Comparison of ENCODE assay signal across 11 cellular contexts in the genomic region with DNA sequence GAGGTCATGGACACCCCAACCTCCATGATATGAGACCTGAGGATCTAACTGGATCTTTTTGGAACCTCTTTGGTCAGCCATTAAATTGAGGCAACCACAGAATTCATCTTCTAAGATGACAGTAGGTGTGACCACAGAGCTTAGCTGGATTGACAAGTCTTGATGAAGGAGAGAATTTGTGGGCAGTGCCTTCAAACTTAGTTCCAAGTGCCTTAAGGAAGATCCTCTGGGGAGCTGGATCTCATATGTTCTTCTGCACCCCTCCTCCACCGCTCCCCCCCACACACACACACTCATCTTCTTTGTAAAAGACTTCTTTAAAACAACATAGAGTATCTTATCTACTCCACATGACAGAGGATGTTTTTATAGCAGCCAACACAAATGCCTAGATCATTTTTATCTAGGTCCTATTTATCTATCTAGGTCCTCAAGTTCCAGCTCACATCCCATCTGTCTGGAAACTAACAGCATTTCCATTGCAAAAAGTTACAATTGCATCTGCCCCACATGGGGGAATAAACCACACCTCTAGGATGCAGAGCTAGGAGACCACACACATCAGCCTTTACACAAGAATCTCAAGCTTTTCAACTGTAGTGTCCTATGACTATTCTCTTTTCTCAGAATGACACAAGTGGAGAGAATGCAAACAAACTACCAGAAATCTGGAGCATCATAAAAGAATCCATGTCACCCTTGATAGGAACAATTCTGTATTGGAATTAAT. TPM values are rescaled to one million over a fixed set of nuclear protein-coding genes. Genes with fewer than 3 reads are reported as not detected.
DNase-seq lines count a peak whose midpoint lies in the region; ATAC-seq and TF ChIP-seq lines count a peak whose summit lies in the region.
"Had no signal": no experiment of that assay in that cellular context is flagged by ENCODE, and none has a peak within 500 bp of the region (broad histone marks: within the 10 kb centered on the region; RNA-seq: fewer than 3 reads in every experiment).

No MANE protein-coding gene starts in this region.

- TF ChIP-seq CTCF in brain (conservative IDR thresholded peaks at IDR 0.05), result no peak

- no peaks in the 10 kb centered on the region for H3K36me3 Mint-ChIP-seq in activated T-cell treated with anti-CD3 and anti-CD28 coated beads, Interleukin-2, amount 50 U/mL, for 72 hours (ENCODE audit: insufficient read depth in 2 of 2)
- H3K36me3 Mint-ChIP-seq in brain, result peaks cover 3% of the 10 kb centered on the region
- H3K36me3 Mint-ChIP-seq: activated CD4-positive, alpha-beta memory T cell treated with anti-CD3 and anti-CD28 coated beads for 36 hours had no signal

- peak; percentile 91 to 94 for ATAC-seq in activated T-cell treated with anti-CD3 and anti-CD28 coated beads, Interleukin-2, amount 50 U/mL, for 72 hours (replicated peaks in 1 of 2)
- ATAC-seq in HG03095 (IDR thresholded peaks at IDR 0.05; ENCODE audit: unreplicated experiment), result peak; percentile 73
- peak; percentile 88 for ATAC-seq in stimulated activated naive CD8-positive, alpha-beta T cell treated with anti-CD3 and anti-CD28 coated beads, Interleukin-15, amount 100 ng/mL, for 72 hours
- ATAC-seq in HG02840 (IDR thresholded peaks at IDR 0.05; ENCODE audit: low FRiP score, unreplicated experiment), result no peak

- peak; percentile 12 to 15 for DNase-seq in activated T-cell treated with anti-CD3 and anti-CD28 coated beads, Interleukin-2, amount 50 U/mL, for 72 hours
- no peak for DNase-seq in activated T-cell treated with anti-CD3 and anti-CD28 coated beads, Interleukin-2, amount 50 U/mL, for 1 hour
- no peak for DNase-seq in stimulated activated naive CD8-positive, alpha-beta T cell treated with anti-CD3 and anti-CD28 coated beads, Interleukin-15, amount 100 ng/mL, for 72 hours
- DNase-seq in NCI-H1048 (lab: John Stamatoyannopoulos, UW), result no peak
- DNase-seq in stimulated activated naive CD4-positive, alpha-beta T cell (lab: John Stamatoyannopoulos, UW), result no peak
- DNase-seq: NCI-H2107 had no signal

- H3K27me3 Mint-ChIP-seq in activated T-cell treated with anti-CD3 and anti-CD28 coated beads, Interleukin-2, amount 50 U/mL, for 72 hours (ENCODE audit: low read depth), result peaks cover 38% of the 10 kb centered on the region
- H3K27me3 Mint-ChIP-seq in brain, result no peaks in the 10 kb centered on the region
- peaks cover 45% of the 10 kb centered on the region for H3K27me3 Mint-ChIP-seq in stimulated activated naive CD8-positive, alpha-beta T cell treated with anti-CD3 and anti-CD28 coated beads, Interleukin-15, amount 100 ng/mL, for 72 hours

- no peaks in the 10 kb centered on the region for H3K9me3 Mint-ChIP-seq in activated T-cell treated with anti-CD3 and anti-CD28 coated beads, Interleukin-2, amount 50 U/mL, for 72 hours
- no peaks in the 10 kb centered on the region for H3K9me3 Mint-ChIP-seq in brain
- H3K9me3 Mint-ChIP-seq in stimulated activated naive CD8-positive, alpha-beta T cell treated with anti-CD3 and anti-CD28 coated beads, Interleukin-15, amount 100 ng/mL, for 72 hours, result no peaks in the 10 kb centered on the region
- H3K9me3 Mint-ChIP-seq: activated CD4-positive, alpha-beta memory T cell treated with anti-CD3 and anti-CD28 coated beads for 36 hours had no signal

- peaks cover 19% of the 10 kb centered on the region for H3K4me1 Mint-ChIP-seq in activated T-cell treated with anti-CD3 and anti-CD28 coated beads, Interleukin-2, amount 50 U/mL, for 72 hours (ENCODE audit: low read depth)
- H3K4me1 Mint-ChIP-seq in brain, result peaks cover 40% of the 10 kb centered on the region
- H3K4me1 Mint-ChIP-seq in stimulated activated naive CD8-positive, alpha-beta T cell treated with anti-CD3 and anti-CD28 coated beads, Interleukin-15, amount 100 ng/mL, for 72 hours, result no peaks in the 10 kb centered on the region
- H3K4me1 Mint-ChIP-seq: B cell had no signal

- H3K27ac Mint-ChIP-seq in activated T-cell treated with anti-CD3 and anti-CD28 coated beads, Interleukin-2, amount 50 U/mL, for 72 hours, result peak overlapping the region; percentile 55
- H3K27ac Mint-ChIP-seq in brain, result peak overlapping the region in 3 of 5 experiments; percentile 6 to 66 (median 54)
- no peak overlapping the region for H3K27ac Mint-ChIP-seq in stimulated activated naive CD8-positive, alpha-beta T cell treated with anti-CD3 and anti-CD28 coated beads, Interleukin-15, amount 100 ng/mL, for 72 hours
- H3K27ac Mint-ChIP-seq: activated CD4-positive, alpha-beta memory T cell treated with anti-CD3 and anti-CD28 coated beads for 36 hours; B cell had no signal

- H3K4me3 Mint-ChIP-seq in activated T-cell treated with anti-CD3 and anti-CD28 coated beads, Interleukin-2, amount 50 U/mL, for 72 hours, result peak overlapping the region; percentile 13 to 81
- no peak overlapping the region for H3K4me3 Mint-ChIP-seq in brain
- no peak overlapping the region for H3K4me3 Mint-ChIP-seq in stimulated activated naive CD8-positive, alpha-beta T cell treated with anti-CD3 and anti-CD28 coated beads, Interleukin-15, amount 100 ng/mL, for 72 hours
- H3K4me3 Mint-ChIP-seq: activated CD4-positive, alpha-beta memory T cell treated with anti-CD3 and anti-CD28 coated beads for 36 hours; B cell had no signal

RNA-seq across cellular contexts. Expression of gene WWTR1, which starts 37.4 kb away (rescaled TPM):
- under 1 TPM; 0.53 to 0.95 TPM for total RNA-seq in activated T-cell treated with anti-CD3 and anti-CD28 coated beads, Interleukin-2, amount 50 U/mL, for 72 hours
- polyA plus RNA-seq in brain (ENCODE audit: insufficient read depth, low read depth, low replicate concordance), result 7.4 TPM

Comparison
In these comparisons a context has a peak if more than half of its experiments do, and no peak if none do; other contexts are left out.
1. DNase-seq: peak in activated T-cell treated with anti-CD3 and anti-CD28 coated beads, Interleukin-2, amount 50 U/mL, for 72 hours (2 of 2); none in activated T-cell treated with anti-CD3 and anti-CD28 coated beads, Interleukin-2, amount 50 U/mL, for 1 hour (single experiment), stimulated activated naive CD8-positive, alpha-beta T cell treated with anti-CD3 and anti-CD28 coated beads, Interleukin-15, amount 100 ng/mL, for 72 hours (0 of 2), NCI-H1048 (single experiment) and stimulated activated naive CD4-positive, alpha-beta T cell (0 of 6).
2. H3K27ac Mint-ChIP-seq: peak in activated T-cell treated with anti-CD3 and anti-CD28 coated beads, Interleukin-2, amount 50 U/mL, for 72 hours (single experiment) and brain (3 of 5); none in stimulated activated naive CD8-positive, alpha-beta T cell treated with anti-CD3 and anti-CD28 coated beads, Interleukin-15, amount 100 ng/mL, for 72 hours (0 of 2).
3. H3K4me3 Mint-ChIP-seq: peak in activated T-cell treated with anti-CD3 and anti-CD28 coated beads, Interleukin-2, amount 50 U/mL, for 72 hours (2 of 2); none in brain (0 of 5) and stimulated activated naive CD8-positive, alpha-beta T cell treated with anti-CD3 and anti-CD28 coated beads, Interleukin-15, amount 100 ng/mL, for 72 hours (0 of 2).